ENCODE assay signal across 9 cellular contexts in genomic region chr4:138835833-138836521, GRCh38.
DNase-seq lines count a peak whose midpoint lies in the region; ATAC-seq and TF ChIP-seq lines count a peak whose summit lies in the region.
"Had no signal": no experiment of that assay in that cellular context is flagged by ENCODE, and none has a peak within 500 bp of the region (broad histone marks: within the 10 kb centered on the region; RNA-seq: fewer than 3 reads in every experiment).

No MANE protein-coding gene starts in this region.

- no peak overlapping the region for H3K27ac ChIP-seq in HEK293 (ENCODE audit: extremely low read depth, low read depth, low read length)

- H3K4me1 ChIP-seq in HEK293 (ENCODE audit: control insufficient read depth, insufficient read depth, low read length) = no peaks in the 10 kb centered on the region

- DNase-seq in NCI-H2081 (lab: John Stamatoyannopoulos, UW) (peak; percentile 92 to 98), epithelial cell of proximal tubule (ENCODE audit: low read depth) (peak; percentile 61), non-pigmented ciliary epithelial cell (ENCODE audit: low read depth) (peak; percentile 5), NCI-H1930 (lab: John Stamatoyannopoulos, UW) (no peak), HEK293T (ENCODE audit: extremely low spot score) (no peak)
- DNase-seq: activated gamma-delta T cell treated with Interleukin-2 at 50 U/mL for 16 hours had no signal

- no peaks in the 10 kb centered on the region for H3K9me3 ChIP-seq in HEK293 (ENCODE audit: control insufficient read depth, insufficient read depth, low read depth, low read length)

- TF ChIP-seq POLR2A in GM18505 (IDR thresholded peaks at IDR 0.05; ENCODE audit: borderline replicate concordance, extremely low read depth, insufficient read depth, insufficient read length) = no peak

- CTCF ChIA-PET in HEK293 (lab: Yijun Ruan, JAX) = no interaction called here
- CTCF ChIA-PET in HEK293T (lab: Yijun Ruan, JAX) = interaction anchor here (0.8 kb wide), 1 partner anchor 98 kb away, joined by 3 read pairs; no protein-coding TSS in a partner anchor

- H3K4me3 ChIP-seq in HEK293 (ENCODE audit: low read depth, low read length) (no peak overlapping the region), epithelial cell of proximal tubule (ENCODE audit: low read depth, low read length) (peak overlapping the region; percentile 13)

- no peaks in the 10 kb centered on the region for H3K36me3 ChIP-seq in HEK293 (ENCODE audit: control insufficient read depth in 2 of 2, insufficient read depth in 1 of 2, low read length in 2 of 2)

- TF ChIP-seq CTCF in HEK293 (tag by site-specific recombination; IDR thresholded peaks at IDR 0.05) = no peak
- peak; percentile 56 for TF ChIP-seq CTCF in epithelial cell of proximal tubule (conservative IDR thresholded peaks at IDR 0.05; ENCODE audit: low read depth, low read length)

- POLR2A ChIA-PET in HEK293 (lab: Yijun Ruan, JAX) (no interaction called here), HEK293T (lab: Yijun Ruan, JAX) (no interaction called here)

- ATAC-seq in GM18505 (IDR thresholded peaks at IDR 0.05; ENCODE audit: unreplicated experiment) (no peak), GM19328 (IDR thresholded peaks at IDR 0.05; ENCODE audit: unreplicated experiment) (no peak)

TF ChIP-seq in HEK293, 187 proteins besides CTCF, POLR2A, EP300 and RAD21:
- no peak for TF ChIP-seq ZNF692 (tag by site-specific recombination; IDR thresholded peaks at IDR 0.05)
- no peak for TF ChIP-seq ZNF354C (tag by site-specific recombination; IDR thresholded peaks at IDR 0.05; ENCODE audit: borderline replicate concordance, low read depth)
- TF ChIP-seq ZNF133 (tag by site-specific recombination; IDR thresholded peaks at IDR 0.05) = peak; percentile 45; the same call in 1 of the 2 replicates

TF ChIP-seq in HEK293T, 16 proteins besides CTCF, POLR2A, EP300 and RAD21:
- TF ChIP-seq ELF4 (IDR thresholded peaks at IDR 0.05) (no peak), HDGF (IDR thresholded peaks at IDR 0.05; ENCODE audit: borderline replicate concordance) (no peak), SP1 (IDR thresholded peaks at IDR 0.05) (no peak), LEF1 (IDR thresholded peaks at IDR 0.05; ENCODE audit: borderline replicate concordance) (no peak), FOXM1 (IDR thresholded peaks at IDR 0.05; ENCODE audit: borderline replicate concordance) (no peak), TARDBP (IDR thresholded peaks at IDR 0.05) (no peak), BHLHE40 (IDR thresholded peaks at IDR 0.05; ENCODE audit: borderline replicate concordance) (no peak), NFRKB (IDR thresholded peaks at IDR 0.05) (no peak), ZNF384 (IDR thresholded peaks at IDR 0.05) (no peak), CTBP1 (IDR thresholded peaks at IDR 0.05; ENCODE audit: borderline replicate concordance) (no peak), L3MBTL2 (conservative IDR thresholded peaks at IDR 0.05) (no peak), FOXK2 (IDR thresholded peaks at IDR 0.05) (no peak)
- TF ChIP-seq, protein P1, sequence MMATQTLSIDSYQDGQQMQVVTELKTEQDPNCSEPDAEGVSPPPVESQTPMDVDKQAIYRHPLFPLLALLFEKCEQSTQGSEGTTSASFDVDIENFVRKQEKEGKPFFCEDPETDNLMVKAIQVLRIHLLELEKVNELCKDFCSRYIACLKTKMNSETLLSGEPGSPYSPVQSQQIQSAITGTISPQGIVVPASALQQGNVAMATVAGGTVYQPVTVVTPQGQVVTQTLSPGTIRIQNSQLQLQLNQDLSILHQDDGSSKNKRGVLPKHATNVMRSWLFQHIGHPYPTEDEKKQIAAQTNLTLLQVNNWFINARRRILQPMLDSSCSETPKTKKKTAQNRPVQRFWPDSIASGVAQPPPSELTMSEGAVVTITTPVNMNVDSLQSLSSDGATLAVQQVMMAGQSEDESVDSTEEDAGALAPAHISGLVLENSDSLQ (IDR thresholded peaks at IDR 0.05) = no peak

Comparison
In these comparisons a context has a peak if more than half of its experiments do, and no peak if none do; other contexts are left out.
1. DNase-seq: peak in NCI-H2081 (2 of 2), epithelial cell of proximal tubule (single experiment) and non-pigmented ciliary epithelial cell (single experiment); none in NCI-H1930 (0 of 2) and HEK293T (single experiment).